ENCODE assay signal across 20 cellular contexts in genomic region chr9:125732562-125732961, GRCh38. TPM values are rescaled to one million over a fixed set of nuclear protein-coding genes. Genes with fewer than 3 reads are reported as not detected.
A peak's percentile ranks its signal among the peaks of the same experiment; 100 is the strongest.
DNase-seq lines count a peak whose midpoint lies in the region; ATAC-seq, FAIRE-seq and TF ChIP-seq lines count a peak whose summit lies in the region.
"Had no signal": no experiment of that assay in that cellular context is flagged by ENCODE, and none has a peak within 500 bp of the region (broad histone marks: within the 10 kb centered on the region; RNA-seq: fewer than 3 reads in every experiment).

No MANE protein-coding gene starts in this region.

- in situ Hi-C loops in GM23248 (cut with MboI) (no loop called here), K562 (cut with MboI) (no loop called here)

- H2BK15ac ChIP-seq in mesendoderm (replicated peaks; ENCODE audit: low read depth), result no peak overlapping the region

- no peaks in the 10 kb centered on the region for H3K9me1 ChIP-seq in K562 (ENCODE audit: control insufficient read depth, insufficient read depth, low read length)

- H4K8ac ChIP-seq in mesendoderm (ENCODE audit: low read depth, low read length), result no peak overlapping the region

- peaks cover 0 to under 1% of the 10 kb centered on the region in 2 donors for H3K27me3 Mint-ChIP-seq in effector memory CD8-positive, alpha-beta T cell
- H3K27me3 Mint-ChIP-seq: activated naive CD8-positive, alpha-beta T cell; B cell had no signal

- no peak for TF ChIP-seq CTCF in K562 (IDR thresholded peaks at IDR 0.05 in 2 of 3, conservative IDR thresholded peaks at IDR 0.05 in 1 of 3; ENCODE audit: insufficient read depth in 2 of 3, low read depth in 1 of 3, low read length in 3 of 3)

- H3K9me3 ChIP-seq in GM23248 (ENCODE audit: low read depth) (no peaks in the 10 kb centered on the region), K562 (replicated peaks; ENCODE audit: control insufficient read depth, insufficient read depth, low read depth, low read length) (no peaks in the 10 kb centered on the region)
- H3K9me3 ChIP-seq: breast epithelium, SJSA1, thoracic aorta had no signal

- H2AFZ ChIP-seq in GM23248, result no peak overlapping the region
- no peak overlapping the region for H2AFZ ChIP-seq in K562 (ENCODE audit: low read depth, low read length)
- H2AFZ ChIP-seq: parathyroid adenoma had no signal

- H3K79me2 ChIP-seq in GM23248 (ENCODE audit: insufficient read depth) (no peaks in the 10 kb centered on the region), K562 (ENCODE audit: control insufficient read depth, insufficient read depth, low read length) (no peaks in the 10 kb centered on the region), mesendoderm (ENCODE audit: control insufficient read depth, insufficient read depth, low read length) (no peaks in the 10 kb centered on the region)
- H3K79me2 ChIP-seq: parathyroid adenoma had no signal

- intact Hi-C loops in K562 (cut with micrococcal nuclease), result no loop called here

- H3K36me3 ChIP-seq in GM23248 (ENCODE audit: low read depth), result no peaks in the 10 kb centered on the region
- H3K36me3 ChIP-seq in K562 (ENCODE audit: control insufficient read depth, insufficient read depth, low read length), result no peaks in the 10 kb centered on the region
- H3K36me3 ChIP-seq in mesendoderm (ENCODE audit: control insufficient read depth, insufficient read depth, low read length), result no peaks in the 10 kb centered on the region
- H3K36me3 ChIP-seq: breast epithelium, SJSA1, thoracic aorta had no signal

- H3F3A ChIP-seq in GM23248 (ENCODE audit: insufficient read depth), result no peaks in the 10 kb centered on the region

- H3K4me3 ChIP-seq in GM23248, result no peak overlapping the region
- no peak overlapping the region for H3K4me3 ChIP-seq in K562
- H3K4me3 ChIP-seq in mesendoderm (ENCODE audit: low read length), result no peak overlapping the region
- H3K4me3 ChIP-seq: breast epithelium, SJSA1, thoracic aorta had no signal

- H3K27ac Mint-ChIP-seq in effector memory CD8-positive, alpha-beta T cell, result no peak overlapping the region
- H3K27ac Mint-ChIP-seq: activated naive CD8-positive, alpha-beta T cell; B cell had no signal

- H3K4ac ChIP-seq in mesendoderm (ENCODE audit: low read depth, low read length), result no peak overlapping the region

- H3K4me2 ChIP-seq in GM23248 (ENCODE audit: unreplicated experiment), result no peak overlapping the region
- no peak overlapping the region for H3K4me2 ChIP-seq in K562 (ENCODE audit: insufficient read depth, low read length)
- no peak overlapping the region for H3K4me2 ChIP-seq in mesendoderm (ENCODE audit: low read length)

- no peak for TF ChIP-seq EP300 in K562 (IDR thresholded peaks at IDR 0.05; ENCODE audit: low read length)

- no peak overlapping the region for H3K18ac ChIP-seq in mesendoderm (ENCODE audit: low read length)

- H3K4me1 ChIP-seq in GM23248 (ENCODE audit: insufficient read depth) (no peaks in the 10 kb centered on the region), K562 (replicated peaks in 1 of 2; ENCODE audit: control insufficient read depth in 2 of 2, insufficient read depth in 2 of 2, low read length in 2 of 2) (no peaks in the 10 kb centered on the region), mesendoderm (ENCODE audit: control insufficient read depth, low read depth, low read length) (peaks cover 2% of the 10 kb centered on the region)
- H3K4me1 ChIP-seq: breast epithelium, parathyroid adenoma, SJSA1 had no signal

- H3K4me3 Mint-ChIP-seq in effector memory CD8-positive, alpha-beta T cell, result no peak overlapping the region
- H3K4me3 Mint-ChIP-seq: activated naive CD8-positive, alpha-beta T cell; B cell had no signal

- no peak overlapping the region for H3K27ac ChIP-seq in GM23248
- H3K27ac ChIP-seq in K562 (ENCODE audit: extremely low read depth, low read depth, low read length), result no peak overlapping the region
- H3K27ac ChIP-seq in mesendoderm (ENCODE audit: low read depth, low read length), result no peak overlapping the region
- H3K27ac ChIP-seq: breast epithelium, parathyroid adenoma, SJSA1, thoracic aorta had no signal

- no peak overlapping the region for H3K23ac ChIP-seq in mesendoderm (ENCODE audit: low read length)

- H3K56ac ChIP-seq in mesendoderm (ENCODE audit: low read length), result no peak overlapping the region

- H3K79me1 ChIP-seq in mesendoderm (ENCODE audit: low read length), result no peaks in the 10 kb centered on the region

- H4K20me1 ChIP-seq in GM23248 (ENCODE audit: insufficient read depth) (no peaks in the 10 kb centered on the region), K562 (replicated peaks; ENCODE audit: control insufficient read depth, insufficient read depth, low read length) (no peaks in the 10 kb centered on the region)

- no peak for TF ChIP-seq RAD21 in K562 (CRISPR knock-in tag; conservative IDR thresholded peaks at IDR 0.05 in 1 of 2, IDR thresholded peaks at IDR 0.05 in 1 of 2)

- no peak for TF ChIP-seq POLR2A in K562 (conservative IDR thresholded peaks at IDR 0.05)

- H3K9me3 Mint-ChIP-seq in effector memory CD8-positive, alpha-beta T cell, result no peaks in the 10 kb centered on the region

- WGBS in GM23248 (ENCODE audit: low coverage in 1 of 2, low lambda C conversion rate in 2 of 2, missing lambda C conversion rate in 2 of 2), 2 experiments, result 98 to 100% methylated on average over 2 of the region's 2 CpGs
- 0% methylated on average over 2 of the region's 2 CpGs for WGBS in K562 (ENCODE audit: insufficient coverage, low coverage, missing lambda C conversion rate)
- WGBS in mesendoderm (ENCODE audit: extremely low coverage, insufficient coverage, low lambda C conversion rate), result no CpG with 5 or more reads among the region's 2 CpGs

- BruUV-seq in K562 (replicated peaks; lab: Mats Ljungman, UMichigan), result no TSS peak

- DNase-seq in GM23248 (peak; percentile 11), NCI-H510A treated with DMSO at 0.1 percent for 48 hours (lab: John Stamatoyannopoulos, UW) (peak; percentile 67), K562 (ENCODE audit: extremely low read depth in 1 of 4, low spot score in 3 of 4) (no peak), mesendoderm (peak; percentile 67), globus pallidus (ENCODE audit: low spot score) (no peak)
- DNase-seq in effector memory CD8-positive, alpha-beta T cell, result no peak
- DNase-seq: activated T-cell treated with anti-CD3 and anti-CD28 coated beads, Interleukin-2, amount 50 U/mL, for 1 hour; Calu3; hippocampal formation; left colon; NCI-H226; small intestine; T-helper 9 cell had no signal

- CTCF ChIA-PET in K562 (lab: Yijun Ruan, JAX; ENCODE audit: low intra/inter-chr PET ratio), result no interaction called here

- H3K9me2 ChIP-seq in GM23248 (ENCODE audit: insufficient read depth), result no peaks in the 10 kb centered on the region

- no peaks in the 10 kb centered on the region for H3K36me3 Mint-ChIP-seq in effector memory CD8-positive, alpha-beta T cell (ENCODE audit: insufficient read depth)
- H3K36me3 Mint-ChIP-seq: activated naive CD8-positive, alpha-beta T cell had no signal

- H2BK120ac ChIP-seq in mesendoderm (ENCODE audit: low read depth, low read length), result no peak overlapping the region

- H4K5ac ChIP-seq in mesendoderm (ENCODE audit: low read length), result no peak overlapping the region

- H3K9ac ChIP-seq in GM23248 (no peak overlapping the region), K562 (ENCODE audit: insufficient read depth in 1 of 2, low read depth in 2 of 2, low read length in 2 of 2) (no peak overlapping the region), mesendoderm (ENCODE audit: low read length) (no peak overlapping the region)
- H3K9ac ChIP-seq: parathyroid adenoma had no signal

- POLR2A ChIA-PET in K562 (lab: Yijun Ruan, JAX), result no interaction called here

- H2BK5ac ChIP-seq in mesendoderm (ENCODE audit: low read length), result no peak overlapping the region

- no peaks in the 10 kb centered on the region for H3K4me1 Mint-ChIP-seq in effector memory CD8-positive, alpha-beta T cell (ENCODE audit: low read depth in 2 of 2)
- H3K4me1 Mint-ChIP-seq: B cell had no signal

- FAIRE-seq in K562 (lab: Jason Lieb, UNC), result no peak
- FAIRE-seq: small intestine had no signal

- no peak for ATAC-seq in K562
- ATAC-seq in GM19035 (IDR thresholded peaks at IDR 0.05; ENCODE audit: unreplicated experiment), result no peak
- no peak for ATAC-seq in effector memory CD8-positive, alpha-beta T cell (replicated peaks)
- ATAC-seq: left colon had no signal

- H2AK5ac ChIP-seq in mesendoderm (ENCODE audit: low read length), result no peak overlapping the region

- H3K27me3 ChIP-seq in GM23248 (replicated peaks; ENCODE audit: insufficient read depth), result no peaks in the 10 kb centered on the region
- peaks cover 4 to 15% of the 10 kb centered on the region in 2 experiments for H3K27me3 ChIP-seq in K562 (ENCODE audit: control insufficient read depth in 2 of 2, insufficient read depth in 2 of 2, low read length in 2 of 2)
- H3K27me3 ChIP-seq in mesendoderm (ENCODE audit: insufficient read depth, low read length, poor library complexity), result no peaks in the 10 kb centered on the region
- H3K27me3 ChIP-seq: breast epithelium, SJSA1 had no signal

RNA-seq across cellular contexts. Expression of gene PBX3, which starts 14.6 kb away (rescaled TPM):
- 27.4 and 30.9 TPM in 2 replicates for total RNA-seq in GM23248 (2014; rRNA removed; shearing (Covaris generic))
- polyA plus RNA-seq in GM23248 (2016; fragmentation: Nextera tagmentation; extraction: Ambion mirVana) (13.4 and 14.5 TPM in 2 replicates), K562 (2011; rRNA removed) (1.0 and 2.5 TPM in 2 replicates), K562 (2014; fragmentation: Illumina TruSeq; extraction: Trizol) (0.71 and 0.92 TPM in 2 replicates), K562 (2014; fragmentation: Nextera tagmentation; extraction: Ambion mirVana) (under 1 TPM; 0.14 to 0.21 TPM), K562 (2014; rRNA removed) (1.9 and 3.4 TPM in 2 replicates)
- 2.8 and 5.5 TPM in 2 replicates for total RNA-seq in K562 (2011; cell fraction: chromatin; rRNA removed; ENCODE audit: low replicate concordance)
- 2.5 and 2.6 TPM in 2 replicates for total RNA-seq in K562 (2011; cell fraction: nucleolus; rRNA removed)
- total RNA-seq in K562 (2011; cell fraction: nucleoplasm; rRNA removed), result 4.8 and 8.5 TPM in 2 replicates
- total RNA-seq in K562 (2014; rRNA removed) (2.9 and 5.8 TPM in 2 replicates), K562 (2014; rRNA removed; fragmentation: Illumina TruSeq; extraction: Trizol) (0.91 and 1.3 TPM in 2 replicates), K562 (2015; rRNA removed; fragmentation: Illumina TruSeq; extraction: Trizol) (0.65 and 0.98 TPM in 2 replicates), K562 (2021) (1.8 and 3.1 TPM in 2 replicates)
- 0.56 and 1.2 TPM in 2 replicates for polyA plus RNA-seq in K562 (2011; cell fraction: cytosol; rRNA removed)
- 1.4 and 3.8 TPM in 2 replicates for polyA plus RNA-seq in K562 (2011; cell fraction: nucleus; rRNA removed)
- polyA plus RNA-seq in K562 (2012), result 0.91 and 1.1 TPM in 2 replicates
- 2.6 and 4.6 TPM in 2 replicates for polyA minus RNA-seq in K562 (2011; rRNA and poly(A)+ RNA removed)
- polyA minus RNA-seq in K562 (2011; cell fraction: cytosol; rRNA and poly(A)+ RNA removed), result 1.3 TPM in 1 of 2 replicates, not detected in the other
- 9.2 and 13.7 TPM in 2 replicates for polyA minus RNA-seq in K562 (2011; cell fraction: nucleus; rRNA and poly(A)+ RNA removed)
- polyA plus RNA-seq in mesendoderm (2013, experiment 1 of 2), result 33.2 TPM
- polyA plus RNA-seq in mesendoderm (2013, experiment 2 of 2), result 33.5 TPM

RNA-seq across cellular contexts. Expression of gene MAPKAP1, which starts 25.6 kb away (rescaled TPM):
- 74.5 and 75.1 TPM in 2 replicates for total RNA-seq in GM23248 (2014; rRNA removed; shearing (Covaris generic))
- polyA plus RNA-seq in GM23248 (2016; fragmentation: Nextera tagmentation; extraction: Ambion mirVana), result 65.5 and 68.5 TPM in 2 replicates
- total RNA-seq in K562 (2011; cell fraction: chromatin; rRNA removed; ENCODE audit: low replicate concordance), result 75.9 and 114 TPM in 2 replicates
- total RNA-seq in K562 (2011; cell fraction: nucleolus; rRNA removed), result 32.5 and 42.6 TPM in 2 replicates
- 70.0 and 87.9 TPM in 2 replicates for total RNA-seq in K562 (2011; cell fraction: nucleoplasm; rRNA removed)
- 74.1 and 75.1 TPM in 2 replicates for total RNA-seq in K562 (2014; rRNA removed)
- 55.3 and 59.6 TPM in 2 replicates for total RNA-seq in K562 (2014; rRNA removed; fragmentation: Illumina TruSeq; extraction: Trizol)
- 54.7 and 59.2 TPM in 2 replicates for total RNA-seq in K562 (2015; rRNA removed; fragmentation: Illumina TruSeq; extraction: Trizol)
- total RNA-seq in K562 (2021), result 68.1 and 74.3 TPM in 2 replicates
- polyA plus RNA-seq in K562 (2011; rRNA removed), result 68.6 and 82.1 TPM in 2 replicates
- polyA plus RNA-seq in K562 (2011; cell fraction: cytosol; rRNA removed), result 52.1 and 65.5 TPM in 2 replicates
- 57.0 and 69.0 TPM in 2 replicates for polyA plus RNA-seq in K562 (2011; cell fraction: nucleus; rRNA removed)
- 50.6 and 60.4 TPM in 2 replicates for polyA plus RNA-seq in K562 (2012)
- polyA plus RNA-seq in K562 (2014; fragmentation: Illumina TruSeq; extraction: Trizol), result 61.8 and 80.4 TPM in 2 replicates
- polyA plus RNA-seq in K562 (2014; fragmentation: Nextera tagmentation; extraction: Ambion mirVana), result 1 to 10 TPM; 2.6 to 3.3 TPM
- 61.1 and 63.8 TPM in 2 replicates for polyA plus RNA-seq in K562 (2014; rRNA removed)
- 98.5 and 101 TPM in 2 replicates for polyA minus RNA-seq in K562 (2011; rRNA and poly(A)+ RNA removed)
- 20.9 and 21.3 TPM in 2 replicates for polyA minus RNA-seq in K562 (2011; cell fraction: cytosol; rRNA and poly(A)+ RNA removed)
- polyA minus RNA-seq in K562 (2011; cell fraction: nucleus; rRNA and poly(A)+ RNA removed), result 42.5 and 52.8 TPM in 2 replicates
- 93.2 TPM for polyA plus RNA-seq in mesendoderm (2013, experiment 1 of 2)
- polyA plus RNA-seq in mesendoderm (2013, experiment 2 of 2), result 93.8 TPM

Comparison
In these comparisons a context has a peak if more than half of its experiments do, and no peak if none do; other contexts are left out.
1. DNase-seq: peak in GM23248 (single experiment), NCI-H510A treated with DMSO at 0.1 percent for 48 hours (single experiment) and mesendoderm (single experiment); none in K562 (0 of 4), globus pallidus (single experiment) and effector memory CD8-positive, alpha-beta T cell (0 of 3).